17 cellular contexts compared by ENCODE assay signal in the genomic region with DNA sequence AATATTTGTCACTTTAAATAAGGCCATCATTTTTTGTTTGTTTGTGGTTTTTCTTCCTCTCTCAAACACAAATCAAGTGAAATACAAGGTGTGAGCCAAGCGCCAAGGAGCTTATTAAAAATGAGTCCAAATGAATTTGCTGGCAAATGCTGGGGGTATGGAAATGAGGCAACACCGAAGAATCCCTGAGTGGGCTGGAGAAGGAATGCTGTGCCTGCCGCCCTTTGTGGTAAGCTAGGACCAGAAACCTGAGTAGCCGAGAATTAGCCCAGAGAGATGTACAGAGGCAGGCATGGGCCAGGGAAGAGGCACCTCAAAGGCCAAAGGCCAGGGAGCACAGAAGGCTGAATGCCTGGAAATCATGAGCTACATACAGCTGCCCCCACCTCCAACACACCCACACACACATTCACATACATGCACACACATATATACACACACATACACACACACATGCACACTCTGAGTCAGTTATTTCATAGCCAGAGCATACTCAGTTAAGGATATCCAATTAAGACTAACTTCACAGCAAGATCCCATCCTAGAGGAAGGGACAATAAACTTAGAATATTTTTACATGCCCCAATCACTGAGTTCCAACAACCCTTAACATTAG.
DNase-seq lines count a peak whose midpoint lies in the region; FAIRE-seq and TF ChIP-seq lines count a peak whose summit lies in the region.
"Had no signal": no experiment of that assay in that cellular context is flagged by ENCODE, and none has a peak within 500 bp of the region (broad histone marks: within the 10 kb centered on the region; RNA-seq: fewer than 3 reads in every experiment).

No MANE protein-coding gene starts in this region.

- CTCF ChIA-PET in activated naive CD4-positive, alpha-beta T cell treated with anti-CD3 and anti-CD28 coated beads for 36 hours (lab: Charles Lee), result no interaction called here

- intact Hi-C loops in activated naive CD4-positive, alpha-beta T cell treated with anti-CD3 and anti-CD28 coated beads for 36 hours (cut with micrococcal nuclease), result no loop called here

- H3K36me3 Mint-ChIP-seq in activated naive CD4-positive, alpha-beta T cell treated with anti-CD3 and anti-CD28 coated beads for 36 hours (ENCODE audit: low read depth), result no peaks in the 10 kb centered on the region
- H3K36me3 Mint-ChIP-seq: activated naive CD8-positive, alpha-beta T cell; WTC11 had no signal

- H3K27me3 Mint-ChIP-seq in activated naive CD4-positive, alpha-beta T cell treated with anti-CD3 and anti-CD28 coated beads for 36 hours (ENCODE audit: low read depth), result no peaks in the 10 kb centered on the region

- peak; percentile 23 for DNase-seq in AG08396 (ENCODE audit: low spot score)
- peak; percentile 84 for DNase-seq in LHCN-M2 (ENCODE audit: low read depth)
- peak; percentile 89 for DNase-seq in bronchial epithelial cell (ENCODE audit: low read depth)
- DNase-seq in kidney glomerular epithelial cell (lab: John Stamatoyannopoulos, UW), result peak; percentile 73
- DNase-seq in NCI-H2171 treated with DMSO at 0.1 percent for 48 hours (lab: John Stamatoyannopoulos, UW), result no peak
- no peak for DNase-seq in NCI-H524 treated with DMSO at 0.1 percent for 48 hours (lab: John Stamatoyannopoulos, UW)
- no peak for DNase-seq in activated naive CD4-positive, alpha-beta T cell treated with anti-CD3 and anti-CD28 coated beads for 36 hours
- no peak for DNase-seq in NCI-H1436 treated with DMSO at 0.1 percent for 48 hours (lab: John Stamatoyannopoulos, UW)
- DNase-seq: DMS 273 treated with DMSO at 0.1 percent for 48 hours; NCI-H345; OCI-M1; stimulated activated CD4-positive, alpha-beta T cell treated with anti-CD3 and anti-CD28 coated beads, Interleukin-15, amount 100 ng/mL, for 24 hours; testis had no signal

- no peaks in the 10 kb centered on the region for H3K27me3 ChIP-seq in bronchial epithelial cell (ENCODE audit: control insufficient read depth, insufficient read depth, low read length)
- H3K27me3 ChIP-seq: esophagus muscularis mucosa, testis had no signal

- no peaks in the 10 kb centered on the region for H3K4me1 Mint-ChIP-seq in activated naive CD4-positive, alpha-beta T cell treated with anti-CD3 and anti-CD28 coated beads for 36 hours (ENCODE audit: low read depth)
- H3K4me1 Mint-ChIP-seq: WTC11 had no signal

- no peaks in the 10 kb centered on the region for H3K9me3 Mint-ChIP-seq in activated naive CD4-positive, alpha-beta T cell treated with anti-CD3 and anti-CD28 coated beads for 36 hours
- H3K9me3 Mint-ChIP-seq: WTC11 had no signal

- no peak for TF ChIP-seq CTCF in bronchial epithelial cell (IDR thresholded peaks at IDR 0.05; ENCODE audit: insufficient read depth, low read length, severe bottlenecking)

- FAIRE-seq in bronchial epithelial cell (lab: Jason Lieb, UNC), result no peak

- H3K36me3 ChIP-seq in bronchial epithelial cell (ENCODE audit: control insufficient read depth, insufficient read depth, low read length), result no peaks in the 10 kb centered on the region
- H3K36me3 ChIP-seq: esophagus muscularis mucosa had no signal

- no peak overlapping the region for H3K27ac Mint-ChIP-seq in activated naive CD4-positive, alpha-beta T cell treated with anti-CD3 and anti-CD28 coated beads for 36 hours
- H3K27ac Mint-ChIP-seq: activated naive CD8-positive, alpha-beta T cell; WTC11 had no signal

- H3K4me3 ChIP-seq in bronchial epithelial cell (ENCODE audit: low read depth, low read length), result no peak overlapping the region
- H3K4me3 ChIP-seq: coronary artery, esophagus muscularis mucosa, testis had no signal

- no peak overlapping the region for H3K4me3 Mint-ChIP-seq in activated naive CD4-positive, alpha-beta T cell treated with anti-CD3 and anti-CD28 coated beads for 36 hours
- H3K4me3 Mint-ChIP-seq: activated naive CD8-positive, alpha-beta T cell; WTC11 had no signal

Comparison
In these comparisons a context has a peak if more than half of its experiments do, and no peak if none do; other contexts are left out.
1. DNase-seq: peak in AG08396 (single experiment), LHCN-M2 (single experiment), bronchial epithelial cell (single experiment) and kidney glomerular epithelial cell (single experiment); none in NCI-H2171 treated with DMSO at 0.1 percent for 48 hours (single experiment), NCI-H524 treated with DMSO at 0.1 percent for 48 hours (single experiment), activated naive CD4-positive, alpha-beta T cell treated with anti-CD3 and anti-CD28 coated beads for 36 hours (single experiment) and NCI-H1436 treated with DMSO at 0.1 percent for 48 hours (single experiment).